11 cellular contexts compared by ENCODE assay signal in the genomic region with DNA sequence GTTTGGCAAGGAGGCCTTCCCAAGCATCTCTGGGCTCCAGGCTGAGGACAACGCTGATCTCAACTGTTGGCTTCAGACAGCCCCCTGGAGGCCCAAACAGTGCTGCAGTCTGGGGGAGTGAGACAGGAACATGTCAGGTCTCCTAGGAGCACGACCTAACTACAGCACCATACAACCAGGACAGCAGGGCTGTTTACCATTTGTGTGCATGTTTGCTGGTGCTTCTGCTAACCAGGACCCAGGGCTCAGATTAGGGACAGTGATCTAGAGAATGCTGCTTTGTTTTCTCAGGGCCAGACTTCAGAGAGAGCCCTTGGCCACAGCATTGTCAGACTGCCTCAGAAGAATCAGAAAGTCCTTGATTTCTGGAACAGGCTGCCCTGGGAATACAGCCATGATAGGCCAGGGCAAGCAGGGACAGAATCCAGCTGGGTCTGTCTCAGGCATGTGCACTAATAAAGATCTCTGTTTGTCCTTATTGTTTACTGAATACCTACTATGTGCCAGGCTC.
DNase-seq lines count a peak whose midpoint lies in the region; ATAC-seq and TF ChIP-seq lines count a peak whose summit lies in the region.
"Had no signal": no experiment of that assay in that cellular context is flagged by ENCODE, and none has a peak within 500 bp of the region (broad histone marks: within the 10 kb centered on the region; RNA-seq: fewer than 3 reads in every experiment).

No MANE protein-coding gene starts in this region.

- DNase-seq in GM12864 (ENCODE audit: low read depth) = no peak
- DNase-seq in NB4 (ENCODE audit: low read depth) = peak; percentile 13
- no peak for DNase-seq in fibroblast of pulmonary artery (ENCODE audit: low read depth)
- no peak for DNase-seq in retinal pigment epithelial cell (ENCODE audit: low read depth)
- DNase-seq in NCI-H345 treated with DMSO at 0.1 percent for 48 hours (lab: John Stamatoyannopoulos, UW; ENCODE audit: unreplicated experiment) = no peak
- DNase-seq: activated naive CD8-positive, alpha-beta T cell treated with anti-CD3 and anti-CD28 coated beads for 36 hours; Calu3; KG1; NCI-H2171 treated with DMSO at 0.1 percent for 48 hours had no signal

- H3K4me3 ChIP-seq in GM12864 (ENCODE audit: low read depth, low read length) (no peak overlapping the region), NB4 (ENCODE audit: low read depth, low read length) (no peak overlapping the region), fibroblast of pulmonary artery (replicated peaks; ENCODE audit: low read depth, low read length) (no peak overlapping the region), retinal pigment epithelial cell (ENCODE audit: low read length) (no peak overlapping the region)

- TF ChIP-seq CTCF in GM12864 (IDR thresholded peaks at IDR 0.05; ENCODE audit: low read depth, low read length, missing control alignments) = peak; percentile 38
- peak; percentile 15 for TF ChIP-seq CTCF in NB4 (IDR thresholded peaks at IDR 0.05; ENCODE audit: low read depth, low read length)
- TF ChIP-seq CTCF in fibroblast of pulmonary artery (IDR thresholded peaks at IDR 0.05; ENCODE audit: low read length, missing control alignments) = peak; percentile 7
- peak; percentile 17 for TF ChIP-seq CTCF in retinal pigment epithelial cell (conservative IDR thresholded peaks at IDR 0.05; ENCODE audit: low read depth, low read length)

- TF ChIP-seq POLR2A in NB4 (IDR thresholded peaks at IDR 0.05; ENCODE audit: extremely low read depth, insufficient read length) = no peak

- ATAC-seq in HG02970 (IDR thresholded peaks at IDR 0.05; ENCODE audit: low FRiP score, unreplicated experiment) = no peak
- no peak for ATAC-seq in GM19035 (IDR thresholded peaks at IDR 0.05; ENCODE audit: unreplicated experiment)
